ENCODE assay signal across 11 cellular contexts in the genomic region with DNA sequence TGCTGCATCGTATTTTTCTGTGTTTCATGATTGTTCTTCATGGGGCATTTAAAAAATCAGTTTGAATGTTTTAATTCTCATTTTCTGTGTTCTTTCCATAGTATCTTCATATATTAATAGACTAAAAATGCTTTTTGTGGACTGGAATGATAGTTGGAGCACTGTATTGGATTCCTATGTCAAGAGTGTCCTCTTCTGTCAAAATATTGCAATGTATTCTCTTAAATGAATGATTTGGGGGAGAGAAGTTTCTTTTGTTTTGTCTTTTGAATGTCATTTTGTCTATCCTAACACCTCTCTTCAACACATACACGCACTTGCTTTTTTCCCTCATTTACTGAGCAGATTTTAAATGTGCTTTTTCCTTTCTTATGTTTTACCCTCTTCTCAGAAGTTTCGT. TPM values are rescaled to one million over a fixed set of nuclear protein-coding genes. Genes with fewer than 3 reads are reported as not detected.
DNase-seq lines count a peak whose midpoint lies in the region; ATAC-seq and TF ChIP-seq lines count a peak whose summit lies in the region.
"Had no signal": no experiment of that assay in that cellular context is flagged by ENCODE, and none has a peak within 500 bp of the region (broad histone marks: within the 10 kb centered on the region; RNA-seq: fewer than 3 reads in every experiment).

No MANE protein-coding gene starts in this region.

- CTCF ChIA-PET in Calu3 (lab: Charles Lee) = no interaction called here

- peak overlapping the region; percentile 6 for H3K4me3 Mint-ChIP-seq in central memory CD8-positive, alpha-beta T cell
- H3K4me3 Mint-ChIP-seq in neural crest cell = no peak overlapping the region
- H3K4me3 Mint-ChIP-seq in Calu3 (ENCODE audit: low read depth, unreplicated experiment) = no peak overlapping the region

- peaks cover 34% of the 10 kb centered on the region for H3K4me1 Mint-ChIP-seq in central memory CD8-positive, alpha-beta T cell
- H3K4me1 Mint-ChIP-seq in neural crest cell (no peaks in the 10 kb centered on the region), Calu3 (ENCODE audit: low read depth, unreplicated experiment) (no peaks in the 10 kb centered on the region)

- no peak for TF ChIP-seq POLR2A in NB4 (IDR thresholded peaks at IDR 0.05; ENCODE audit: extremely low read depth, insufficient read length)

- no peaks in the 10 kb centered on the region for H3K27me3 Mint-ChIP-seq in central memory CD8-positive, alpha-beta T cell
- peaks cover 28% of the 10 kb centered on the region for H3K27me3 Mint-ChIP-seq in neural crest cell (ENCODE audit: low read depth)
- no peaks in the 10 kb centered on the region for H3K27me3 Mint-ChIP-seq in Calu3 (ENCODE audit: unreplicated experiment)

- peak; percentile 5 for DNase-seq in NCI-H2029 treated with DMSO at 0.1 percent for 48 hours (lab: John Stamatoyannopoulos, UW)
- DNase-seq in NCI-H2029 (lab: John Stamatoyannopoulos, UW) = no peak
- peak; percentile 30 for DNase-seq in NB4 (ENCODE audit: low read depth)
- DNase-seq in central memory CD8-positive, alpha-beta T cell (ENCODE audit: low spot score in 2 of 2) = no peak
- DNase-seq in neural crest cell (ENCODE audit: low read depth, low spot score) = no peak
- no peak for DNase-seq in Calu3
- DNase-seq: body of pancreas; left ventricle myocardium inferior; stimulated activated CD4-positive, alpha-beta T cell treated with anti-CD3 and anti-CD28 coated beads, Interleukin-15, amount 100 ng/mL, for 24 hours had no signal

- no peak overlapping the region for H3K27ac Mint-ChIP-seq in central memory CD8-positive, alpha-beta T cell (ENCODE audit: low read depth)
- peak overlapping the region; percentile 14 for H3K27ac Mint-ChIP-seq in neural crest cell (ENCODE audit: unreplicated experiment)
- no peak overlapping the region for H3K27ac Mint-ChIP-seq in Calu3 (ENCODE audit: unreplicated experiment)

- no peak overlapping the region for H3K4me3 ChIP-seq in NB4 (ENCODE audit: low read depth, low read length)
- H3K4me3 ChIP-seq: body of pancreas, left ventricle myocardium inferior had no signal

- intact Hi-C loops in Calu3 (cut with micrococcal nuclease; ENCODE audit: unreplicated experiment) = loop anchor here (1.0 kb wide), 3 partner anchors 135 to 266 kb away; no protein-coding TSS in a partner anchor

- TF ChIP-seq CTCF in NB4 (IDR thresholded peaks at IDR 0.05; ENCODE audit: low read depth, low read length) (no peak), neural crest cell (conservative IDR thresholded peaks at IDR 0.05) (no peak), Calu3 (IDR thresholded peaks at IDR 0.05; ENCODE audit: unreplicated experiment) (no peak)

- H3K9me3 Mint-ChIP-seq in central memory CD8-positive, alpha-beta T cell = peaks cover 5% of the 10 kb centered on the region
- H3K9me3 Mint-ChIP-seq in neural crest cell (peaks cover 2% of the 10 kb centered on the region), Calu3 (ENCODE audit: low read depth, unreplicated experiment) (peaks cover 3% of the 10 kb centered on the region)

- no TSS peak for BruUV-seq in Calu3 (replicated peaks; lab: Mats Ljungman, UMichigan)

- ATAC-seq in central memory CD8-positive, alpha-beta T cell (replicated peaks; ENCODE audit: extremely low read depth, poor library complexity, severe bottlenecking) = no peak
- ATAC-seq in GM18502 (IDR thresholded peaks at IDR 0.05; ENCODE audit: poor library complexity, unreplicated experiment) (no peak), GM18867 (IDR thresholded peaks at IDR 0.05; ENCODE audit: unreplicated experiment) (no peak)
- ATAC-seq: body of pancreas had no signal

- peaks cover 2% of the 10 kb centered on the region for H3K36me3 Mint-ChIP-seq in central memory CD8-positive, alpha-beta T cell (ENCODE audit: insufficient read depth)
- no peaks in the 10 kb centered on the region for H3K36me3 Mint-ChIP-seq in neural crest cell (ENCODE audit: low read depth)
- H3K36me3 Mint-ChIP-seq in Calu3 (ENCODE audit: insufficient read depth, unreplicated experiment) = no peaks in the 10 kb centered on the region

RNA-seq across cellular contexts. Expression of a gene that starts 4.7 kb away (rescaled TPM):
- 0.73 and 0.96 TPM in 2 replicates for total RNA-seq in neural crest cell
- total RNA-seq in Calu3 (2022) = 4.8 and 5.7 TPM in 2 replicates

RNA-seq across cellular contexts. Expression of a gene that starts 47.9 kb away (rescaled TPM):
- total RNA-seq in neural crest cell (not detected in 2 replicates), Calu3 (2022) (not detected in 2 replicates)
- total RNA-seq: left ventricle myocardium inferior had no signal

Comparison
In these comparisons a context has a peak if more than half of its experiments do, and no peak if none do; other contexts are left out.
1. DNase-seq: peak in NCI-H2029 treated with DMSO at 0.1 percent for 48 hours (single experiment) and NB4 (single experiment); none in NCI-H2029 (single experiment), central memory CD8-positive, alpha-beta T cell (0 of 2), neural crest cell (single experiment) and Calu3 (single experiment).